Comparison of ENCODE assay signal across 1 cellular context in the genomic region with DNA sequence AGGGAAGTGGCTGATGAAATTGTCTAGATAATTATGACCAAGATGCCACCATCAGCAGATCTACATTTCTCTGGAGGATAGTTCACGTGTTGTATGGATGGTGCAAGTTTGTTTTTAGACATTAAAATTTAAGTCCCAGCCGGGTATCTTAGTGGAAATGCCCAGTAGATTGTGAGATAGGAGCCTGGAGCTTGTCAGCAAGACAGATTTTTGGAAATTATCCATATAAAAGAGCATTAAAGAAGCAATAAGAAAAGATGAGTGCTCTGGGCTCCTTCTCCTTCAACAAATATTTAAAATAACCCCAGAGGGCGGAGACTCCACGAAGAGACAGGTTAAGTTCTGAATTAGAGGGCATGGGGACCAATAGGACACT.
TF ChIP-seq lines count a peak whose summit lies in the region.

No MANE protein-coding gene starts in this region.

TF ChIP-seq in IMR-90, 13 proteins besides CTCF, POLR2A, EP300 and RAD21:
- TF ChIP-seq SMC3 (IDR thresholded peaks at IDR 0.05; ENCODE audit: low read depth, low read length), result no peak
- TF ChIP-seq BHLHE40 (IDR thresholded peaks at IDR 0.05; ENCODE audit: low read depth, low read length), result no peak
- TF ChIP-seq, protein P1, sequence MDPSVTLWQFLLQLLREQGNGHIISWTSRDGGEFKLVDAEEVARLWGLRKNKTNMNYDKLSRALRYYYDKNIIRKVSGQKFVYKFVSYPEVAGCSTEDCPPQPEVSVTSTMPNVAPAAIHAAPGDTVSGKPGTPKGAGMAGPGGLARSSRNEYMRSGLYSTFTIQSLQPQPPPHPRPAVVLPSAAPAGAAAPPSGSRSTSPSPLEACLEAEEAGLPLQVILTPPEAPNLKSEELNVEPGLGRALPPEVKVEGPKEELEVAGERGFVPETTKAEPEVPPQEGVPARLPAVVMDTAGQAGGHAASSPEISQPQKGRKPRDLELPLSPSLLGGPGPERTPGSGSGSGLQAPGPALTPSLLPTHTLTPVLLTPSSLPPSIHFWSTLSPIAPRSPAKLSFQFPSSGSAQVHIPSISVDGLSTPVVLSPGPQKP (IDR thresholded peaks at IDR 0.05; ENCODE audit: borderline replicate concordance, low read depth, low read length), result no peak
- TF ChIP-seq MXI1 (IDR thresholded peaks at IDR 0.05; ENCODE audit: borderline replicate concordance, low read depth, low read length), result no peak
- TF ChIP-seq RCOR1 (IDR thresholded peaks at IDR 0.05; ENCODE audit: insufficient replicate concordance, low read length), result no peak
- no peak for TF ChIP-seq MAFK (IDR thresholded peaks at IDR 0.05; ENCODE audit: low read depth, low read length)
- TF ChIP-seq, protein P2, sequence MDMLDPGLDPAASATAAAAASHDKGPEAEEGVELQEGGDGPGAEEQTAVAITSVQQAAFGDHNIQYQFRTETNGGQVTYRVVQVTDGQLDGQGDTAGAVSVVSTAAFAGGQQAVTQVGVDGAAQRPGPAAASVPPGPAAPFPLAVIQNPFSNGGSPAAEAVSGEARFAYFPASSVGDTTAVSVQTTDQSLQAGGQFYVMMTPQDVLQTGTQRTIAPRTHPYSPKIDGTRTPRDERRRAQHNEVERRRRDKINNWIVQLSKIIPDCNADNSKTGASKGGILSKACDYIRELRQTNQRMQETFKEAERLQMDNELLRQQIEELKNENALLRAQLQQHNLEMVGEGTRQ (IDR thresholded peaks at IDR 0.05; ENCODE audit: low read depth, low read length), result no peak
- no peak for TF ChIP-seq RFX5 (IDR thresholded peaks at IDR 0.05; ENCODE audit: low read depth, low read length)
- no peak for TF ChIP-seq CHD1 (IDR thresholded peaks at IDR 0.05; ENCODE audit: low read depth, low read length)
- TF ChIP-seq CEBPB (IDR thresholded peaks at IDR 0.05; ENCODE audit: low read depth, low read length), result no peak
- TF ChIP-seq MAZ (IDR thresholded peaks at IDR 0.05; ENCODE audit: borderline replicate concordance, low read depth, low read length), result no peak
- TF ChIP-seq FOS (IDR thresholded peaks at IDR 0.05; ENCODE audit: low read depth, low read length), result no peak
- no peak for TF ChIP-seq NFE2L2 (IDR thresholded peaks at IDR 0.05; ENCODE audit: low read depth, low read length)
